8 cellular contexts compared by ENCODE assay signal in the genomic region with DNA sequence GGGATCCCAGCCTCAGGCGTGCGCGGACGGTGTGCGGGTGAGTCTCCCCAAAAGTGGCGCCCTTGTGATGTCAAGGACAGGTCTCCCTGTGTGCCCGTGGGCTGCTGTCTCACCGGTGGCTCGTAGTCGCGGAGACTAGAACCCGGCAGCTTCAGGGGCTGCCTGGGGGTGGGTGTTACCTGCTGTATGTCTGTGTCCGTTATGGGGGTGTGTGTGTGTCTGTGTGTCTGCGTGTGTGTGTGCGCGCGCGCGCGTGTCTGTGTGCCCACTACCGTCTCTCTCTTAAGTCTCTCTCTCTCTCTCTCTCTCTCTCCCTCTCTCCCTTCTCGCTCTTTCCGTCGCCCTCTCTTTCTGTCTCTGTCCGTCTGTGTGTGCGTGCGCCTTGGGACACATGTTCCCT.
A peak's percentile ranks its signal among the peaks of the same experiment; 100 is the strongest.
DNase-seq lines count a peak whose midpoint lies in the region; FAIRE-seq and TF ChIP-seq lines count a peak whose summit lies in the region.
"Not testable (repeated sequence)": the region's sequence is repeated elsewhere in the genome, so short reads cannot be mapped to it uniquely, and the experiment has no call there.

No MANE protein-coding gene starts in this region.

- CTCF ChIA-PET in HEK293 (lab: Yijun Ruan, JAX): not testable (repeated sequence)

- POLR2A ChIA-PET in HEK293 (lab: Yijun Ruan, JAX): not testable (repeated sequence)

- H3K27ac ChIP-seq in HEK293 (ENCODE audit: extremely low read depth, low read depth, low read length) (peak overlapping the region; percentile 24; the same call in 1 of the 2 replicates), cardiac muscle cell (peak overlapping the region; percentile 34)

- not testable (repeated sequence) for H3K27me3 ChIP-seq in bronchial epithelial cell (ENCODE audit: control insufficient read depth, insufficient read depth, low read length); cardiac muscle cell; mucosa of stomach (ENCODE audit: control insufficient read depth, insufficient read depth, low read length)

- H3K4me1 ChIP-seq in HEK293 (ENCODE audit: control insufficient read depth, insufficient read depth, low read length); cardiac muscle cell (ENCODE audit: low read depth); mucosa of stomach (ENCODE audit: control insufficient read depth, insufficient read depth, low read length): not testable (repeated sequence)

- not testable (repeated sequence) for H3K9me3 ChIP-seq in HEK293 (ENCODE audit: control insufficient read depth, insufficient read depth, low read depth, low read length); cardiac muscle cell (ENCODE audit: low read depth); mucosa of stomach (ENCODE audit: control insufficient read depth, low read length)

- not testable (repeated sequence) for FAIRE-seq in bronchial epithelial cell (lab: Jason Lieb, UNC)

- H3K4me3 ChIP-seq in HEK293 (ENCODE audit: low read depth, low read length): peak overlapping the region; percentile 46
- H3K4me3 ChIP-seq in bronchial epithelial cell (ENCODE audit: low read depth, low read length): peak overlapping the region; percentile 65
- H3K4me3 ChIP-seq in cardiac muscle cell: peak overlapping the region; percentile 57
- H3K4me3 ChIP-seq in mucosa of stomach (ENCODE audit: low read length): peak overlapping the region; percentile 56

- DNase-seq in CD1c-positive myeloid dendritic cell (ENCODE audit: extremely low spot score) (peak; percentile 1), NCI-H748 (lab: John Stamatoyannopoulos, UW; ENCODE audit: unreplicated experiment) (peak; percentile 36), bronchial epithelial cell (ENCODE audit: low read depth) (peak; percentile 6), cardiac muscle cell (ENCODE audit: low read depth in 1 of 2, low spot score in 1 of 2) (peak; percentile 0 to 48)
- peak; percentile 27 for DNase-seq in activated CD4-positive, alpha-beta T cell treated with anti-CD3 and anti-CD28 coated beads for 48 hours
- DNase-seq in stimulated activated CD4-positive, alpha-beta T cell treated with anti-CD3 and anti-CD28 coated beads, Interleukin-4, amount 100 ng/mL, for 1 hour: peak; percentile 31

- H3K36me3 ChIP-seq in HEK293 (ENCODE audit: control insufficient read depth in 2 of 2, insufficient read depth in 1 of 2, low read length in 2 of 2); bronchial epithelial cell (ENCODE audit: control insufficient read depth, insufficient read depth, low read length); cardiac muscle cell; mucosa of stomach (ENCODE audit: control insufficient read depth, insufficient read depth, low read length): not testable (repeated sequence)

- not testable (repeated sequence) for TF ChIP-seq CTCF in HEK293 (tag by site-specific recombination; IDR thresholded peaks at IDR 0.05); bronchial epithelial cell (IDR thresholded peaks at IDR 0.05; ENCODE audit: insufficient read depth, low read length, severe bottlenecking); cardiac muscle cell (IDR thresholded peaks at IDR 0.05; ENCODE audit: low read depth, low read length)

- peak overlapping the region; percentile 64 for H3K9ac ChIP-seq in mucosa of stomach (ENCODE audit: low read length)

TF ChIP-seq in HEK293, 187 proteins besides CTCF, POLR2A, EP300 and RAD21 (continues in another document):
- TF ChIP-seq ZSCAN4 (tag by site-specific recombination; IDR thresholded peaks at IDR 0.05) (0 out of 2 replicates have a peak, but pooled peaks have one; percentile 41), ZFHX2 (tag by site-specific recombination; conservative IDR thresholded peaks at IDR 0.05) (0 out of 2 replicates have a peak, but pooled peaks have one; percentile 11), ZNF366 (tag by site-specific recombination; conservative IDR thresholded peaks at IDR 0.05) (peak; percentile 46; the same call in 1 of the 2 replicates), PRDM10 (tag by site-specific recombination; IDR thresholded peaks at IDR 0.05) (peak; percentile 52), ZBTB26 (tag by site-specific recombination; optimal IDR thresholded peaks at IDR 0.05) (peak; percentile 88), ZNF596 (tag by site-specific recombination; IDR thresholded peaks at IDR 0.05) (peak; percentile 96), ZNF501 (tag by site-specific recombination; IDR thresholded peaks at IDR 0.05) (0 out of 2 replicates have a peak, but pooled peaks have one; percentile 40), ZBTB10 (tag by site-specific recombination; IDR thresholded peaks at IDR 0.05) (0 out of 2 replicates have a peak, but pooled peaks have one; percentile 38), ZNF600 (tag by site-specific recombination; IDR thresholded peaks at IDR 0.05) (0 out of 2 replicates have a peak, but pooled peaks have one; percentile 26)

Comparison
In these comparisons a context has a peak if more than half of its experiments do, and no peak if none do; other contexts are left out.
1. Peak in every context shown above with its lines: DNase-seq, H3K4me3 ChIP-seq and H3K27ac ChIP-seq.